Comparison of ENCODE assay signal across 10 cellular contexts in the genomic region with DNA sequence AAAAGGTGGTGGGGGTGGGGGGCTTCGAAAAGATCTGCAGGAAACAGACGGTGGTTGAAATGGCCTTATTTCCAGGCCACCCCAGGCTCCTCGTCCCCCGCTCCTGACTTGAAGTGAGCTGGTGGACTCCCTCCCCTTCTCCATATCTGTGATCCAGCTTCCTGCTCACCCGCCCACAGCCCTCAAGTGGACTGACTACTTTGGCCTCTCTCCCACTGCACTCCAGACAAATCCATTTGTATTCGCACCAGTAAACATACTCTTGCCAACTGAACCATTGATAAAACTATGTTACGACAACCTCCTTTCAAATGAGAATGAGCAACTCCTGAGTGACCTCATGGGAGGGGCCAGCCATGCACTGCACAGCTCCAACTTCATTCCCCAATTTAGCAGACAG.
DNase-seq lines count a peak whose midpoint lies in the region; ATAC-seq and TF ChIP-seq lines count a peak whose summit lies in the region.
"Had no signal": no experiment of that assay in that cellular context is flagged by ENCODE, and none has a peak within 500 bp of the region (broad histone marks: within the 10 kb centered on the region; RNA-seq: fewer than 3 reads in every experiment).

No MANE protein-coding gene starts in this region.

- H3K9ac ChIP-seq in PC-3 (ENCODE audit: low read length), result no peak overlapping the region

- H3K4me1 ChIP-seq in PC-3 (ENCODE audit: insufficient read depth, low read length), result no peaks in the 10 kb centered on the region

- H3K4me3 ChIP-seq in PC-3 (ENCODE audit: low read length), result no peak overlapping the region

- ATAC-seq in PC-3 (no peak), omental fat pad (ENCODE audit: low FRiP score) (peak; percentile 99), GM21529 (IDR thresholded peaks at IDR 0.05; ENCODE audit: unreplicated experiment) (no peak)

- no peak overlapping the region for H2AFZ ChIP-seq in PC-3 (ENCODE audit: low read length)

- no peaks in the 10 kb centered on the region for H3K79me2 ChIP-seq in PC-3 (ENCODE audit: low read length)

- TF ChIP-seq CTCF in PC-3 (conservative IDR thresholded peaks at IDR 0.05; ENCODE audit: low read depth, low read length) (no peak), omental fat pad (IDR thresholded peaks at IDR 0.05) (no peak)

- H3K27me3 ChIP-seq in PC-3 (ENCODE audit: low read length), result no peaks in the 10 kb centered on the region

- peak; percentile 100 for DNase-seq in DMS79 treated with DMSO at 0.1 percent for 48 hours (lab: John Stamatoyannopoulos, UW)
- DNase-seq in PC-3, result peak; percentile 10
- peak; percentile 74 for DNase-seq in fibroblast of peridontal ligament (ENCODE audit: extremely low read depth)
- DNase-seq in omental fat pad (ENCODE audit: low spot score), result no peak
- DNase-seq in NCI-H1436 (lab: John Stamatoyannopoulos, UW), result no peak
- no peak for DNase-seq in mesenteric fat pad (ENCODE audit: low spot score)
- no peak for DNase-seq in activated CD4-positive, CD25-positive, alpha-beta regulatory T cell treated with anti-CD3 and anti-CD28 coated beads, Interleukin-2, amount 50 U/mL, for 72 hours
- DNase-seq: activated T-cell treated with anti-CD3 and anti-CD28 coated beads, Interleukin-2, amount 50 U/mL, for 24 hours had no signal

- H3K36me3 ChIP-seq in PC-3 (ENCODE audit: low read depth, low read length), result no peaks in the 10 kb centered on the region

- no peaks in the 10 kb centered on the region for H3F3A ChIP-seq in PC-3 (ENCODE audit: low read length, unreplicated experiment)

- intact Hi-C loops in PC-3 (cut with micrococcal nuclease), result no loop called here

- CTCF ChIA-PET in PC-3 (lab: Charles Lee), result no interaction called here

- BruUV-seq in PC-3 (replicated peaks; lab: Mats Ljungman, UMichigan), result no TSS peak

- no peak overlapping the region for H3K4me2 ChIP-seq in PC-3 (ENCODE audit: low read length)

- H3K9me2 ChIP-seq in PC-3 (replicated peaks; ENCODE audit: low read length), result no peaks in the 10 kb centered on the region

- no peaks in the 10 kb centered on the region for H3K9me3 ChIP-seq in PC-3 (ENCODE audit: low read length)

- H4K20me1 ChIP-seq in PC-3 (ENCODE audit: low read length), result no peaks in the 10 kb centered on the region

- POLR2A ChIA-PET in PC-3 (lab: Charles Lee; ENCODE audit: unreplicated experiment), result no interaction called here

- no peak overlapping the region for H3K27ac ChIP-seq in PC-3 (ENCODE audit: low read length)
- H3K27ac ChIP-seq: epithelial cell of prostate had no signal

Comparison
In these comparisons a context has a peak if more than half of its experiments do, and no peak if none do; other contexts are left out.
1. DNase-seq: peak in DMS79 treated with DMSO at 0.1 percent for 48 hours (single experiment), PC-3 (single experiment) and fibroblast of peridontal ligament (single experiment); none in omental fat pad (single experiment), NCI-H1436 (single experiment), mesenteric fat pad (single experiment) and activated CD4-positive, CD25-positive, alpha-beta regulatory T cell treated with anti-CD3 and anti-CD28 coated beads, Interleukin-2, amount 50 U/mL, for 72 hours (single experiment).